In genomic region chr18:54769526-54770464, GRCh38 we compare ENCODE assay signal across 32 cellular contexts. TPM values are rescaled to one million over a fixed set of nuclear protein-coding genes. Genes with fewer than 3 reads are reported as not detected.
DNase-seq lines count a peak whose midpoint lies in the region; ATAC-seq, FAIRE-seq and TF ChIP-seq lines count a peak whose summit lies in the region.
"Had no signal": no experiment of that assay in that cellular context is flagged by ENCODE, and none has a peak within 500 bp of the region (broad histone marks: within the 10 kb centered on the region; RNA-seq: fewer than 3 reads in every experiment).

No MANE protein-coding gene starts in this region.

- CTCF ChIA-PET in IMR-90 (lab: Yijun Ruan, JAX): interaction anchor here (0.6 to 0.9 kb wide), 2 partner anchors 9 to 103 kb away, joined by 4 to 5 read pairs; no protein-coding TSS in a partner anchor
- CTCF ChIA-PET in activated CD4-positive, alpha-beta memory T cell treated with anti-CD3 and anti-CD28 coated beads, Interleukin-2, amount 10 ng/mL, durations not matched to agents 7 days and 5 days (lab: Charles Lee): no interaction called here
- CTCF ChIA-PET in activated CD8-positive, alpha-beta T cell treated with anti-CD3 and anti-CD28 coated beads, Interleukin-2, amount 10 ng/mL, durations not matched to agents 7 days and 5 days (lab: Charles Lee): no interaction called here

- H3K4me3 Mint-ChIP-seq in astrocyte (ENCODE audit: unreplicated experiment): no peak overlapping the region
- H3K4me3 Mint-ChIP-seq in activated CD4-positive, alpha-beta memory T cell treated with anti-CD3 and anti-CD28 coated beads, Interleukin-2, amount 10 ng/mL, durations not matched to agents 7 days and 5 days: no peak overlapping the region
- H3K4me3 Mint-ChIP-seq in activated CD8-positive, alpha-beta T cell treated with anti-CD3 and anti-CD28 coated beads, Interleukin-2, amount 10 ng/mL, durations not matched to agents 7 days and 5 days: no peak overlapping the region
- H3K4me3 Mint-ChIP-seq: activated CD4-positive, alpha-beta T cell treated with anti-CD3 and anti-CD28 coated beads, Interleukin-2, amount 10 ng/mL, durations not matched to agents 24 days and 14 days; activated T-cell treated with anti-CD3 and anti-CD28 coated beads, Interleukin-2, amount 50 U/mL, for 4 hours; CD8-positive, alpha-beta T cell; GM23338; HFFc6; neural crest cell; WTC11 had no signal

- H2AFZ ChIP-seq in ACC112 (ENCODE audit: low read length, unreplicated experiment) (no peak overlapping the region), IMR-90 (replicated peaks; ENCODE audit: low read length, poor library complexity) (no peak overlapping the region), astrocyte (ENCODE audit: low read depth, low read length) (no peak overlapping the region)
- H2AFZ ChIP-seq: GM23338 had no signal

- in situ Hi-C loops in IMR-90 (cut with MboI; ENCODE audit: low sequenced_read_pairs): no loop called here

- H3K9me3 ChIP-seq in IMR-90 (ENCODE audit: control insufficient read depth, insufficient read depth, low read length) (no peaks in the 10 kb centered on the region), astrocyte (ENCODE audit: insufficient read depth, low read depth, low read length) (no peaks in the 10 kb centered on the region)
- H3K9me3 ChIP-seq: body of pancreas, ovary, testis had no signal

- H2AK9ac ChIP-seq in IMR-90 (replicated peaks; ENCODE audit: low read depth, low read length, poor library complexity): no peak overlapping the region

- H3K4me2 ChIP-seq in IMR-90 (ENCODE audit: low read depth, low read length) (no peak overlapping the region), astrocyte (ENCODE audit: low read length) (no peak overlapping the region)
- H3K4me2 ChIP-seq: A549, GM23338 had no signal

- H3K4ac ChIP-seq in IMR-90 (ENCODE audit: low read depth, low read length): peak overlapping the region; percentile 54

- no peak overlapping the region for H2BK20ac ChIP-seq in IMR-90 (ENCODE audit: low read depth, low read length)

- H2BK5ac ChIP-seq in IMR-90 (ENCODE audit: low read depth, low read length, poor library complexity, severe bottlenecking): no peak overlapping the region

- peak overlapping the region; percentile 31 for H2AK5ac ChIP-seq in IMR-90 (ENCODE audit: low read depth, low read length)

- H3K9me1 ChIP-seq in IMR-90 (ENCODE audit: insufficient read depth, low read length): peaks cover 4% of the 10 kb centered on the region

- peak overlapping the region; percentile 36; the same call in 1 of the 2 replicates for H4K91ac ChIP-seq in IMR-90 (ENCODE audit: insufficient read depth, low read depth, low read length)

- WGBS in IMR-90 (ENCODE audit: extremely low coverage in 2 of 2, insufficient read length in 1 of 2), 2 experiments: no CpG with 5 or more reads among the region's 4 CpGs

- H3K18ac ChIP-seq in IMR-90 (ENCODE audit: low read depth, low read length): peak overlapping the region; percentile 86

- H3K27me3 Mint-ChIP-seq in astrocyte (ENCODE audit: low read depth, unreplicated experiment): no peaks in the 10 kb centered on the region
- H3K27me3 Mint-ChIP-seq in activated CD4-positive, alpha-beta memory T cell treated with anti-CD3 and anti-CD28 coated beads, Interleukin-2, amount 10 ng/mL, durations not matched to agents 7 days and 5 days: peaks cover 13% of the 10 kb centered on the region
- peaks cover 14% of the 10 kb centered on the region for H3K27me3 Mint-ChIP-seq in activated CD8-positive, alpha-beta T cell treated with anti-CD3 and anti-CD28 coated beads, Interleukin-2, amount 10 ng/mL, durations not matched to agents 7 days and 5 days (ENCODE audit: low read depth)

- peaks cover 8% of the 10 kb centered on the region for H3K4me1 Mint-ChIP-seq in astrocyte (ENCODE audit: low read depth, unreplicated experiment)
- H3K4me1 Mint-ChIP-seq in activated CD4-positive, alpha-beta memory T cell treated with anti-CD3 and anti-CD28 coated beads, Interleukin-2, amount 10 ng/mL, durations not matched to agents 7 days and 5 days: no peaks in the 10 kb centered on the region
- no peaks in the 10 kb centered on the region for H3K4me1 Mint-ChIP-seq in activated CD8-positive, alpha-beta T cell treated with anti-CD3 and anti-CD28 coated beads, Interleukin-2, amount 10 ng/mL, durations not matched to agents 7 days and 5 days (ENCODE audit: low read depth)

- H2BK120ac ChIP-seq in IMR-90 (ENCODE audit: low read depth, low read length): peak overlapping the region; percentile 66

- H3K4me1 ChIP-seq in ACC112 (ENCODE audit: control insufficient read depth, insufficient read depth, low read length, unreplicated experiment): peaks cover 36% of the 10 kb centered on the region
- peaks cover 10% of the 10 kb centered on the region for H3K4me1 ChIP-seq in IMR-90 (ENCODE audit: control insufficient read depth, insufficient read depth, low read length)
- peaks cover 10% of the 10 kb centered on the region for H3K4me1 ChIP-seq in astrocyte (ENCODE audit: insufficient read depth, low read length)
- H3K4me1 ChIP-seq: testis had no signal

- FAIRE-seq in astrocyte (lab: Jason Lieb, UNC): no peak
- FAIRE-seq: A549 had no signal

- no peak overlapping the region for H3K4me3 ChIP-seq in ACC112 (ENCODE audit: low read depth, low read length)
- H3K4me3 ChIP-seq in IMR-90 (ENCODE audit: insufficient read depth, low read depth, low read length): no peak overlapping the region
- H3K4me3 ChIP-seq in astrocyte (ENCODE audit: insufficient read depth, low read depth, low read length): no peak overlapping the region
- H3K4me3 ChIP-seq: A549, body of pancreas, GM23338, ovary, skin epidermis, testis had no signal

- no peak for TF ChIP-seq POLR2A in IMR-90 (IDR thresholded peaks at IDR 0.05; ENCODE audit: low read depth, low read length)

- H3K36me3 ChIP-seq in ACC112 (ENCODE audit: insufficient read depth, low read length) (no peaks in the 10 kb centered on the region), IMR-90 (ENCODE audit: control insufficient read depth, insufficient read depth, low read length) (no peaks in the 10 kb centered on the region), astrocyte (ENCODE audit: insufficient read depth, low read length) (no peaks in the 10 kb centered on the region)
- H3K36me3 ChIP-seq: ovary had no signal

- ATAC-seq in IMR-90 (ENCODE audit: low read depth) (peak; percentile 73), HG03280 (IDR thresholded peaks at IDR 0.05; ENCODE audit: unreplicated experiment) (no peak)
- ATAC-seq in activated CD8-positive, alpha-beta T cell treated with anti-CD3 and anti-CD28 coated beads, Interleukin-2, amount 10 ng/mL, durations not matched to agents 7 days and 5 days: no peak
- ATAC-seq: A549; activated T-cell treated with anti-CD3 and anti-CD28 coated beads, Interleukin-2, amount 50 U/mL, for 4 hours; body of pancreas; CD8-positive, alpha-beta T cell; GM23338; left lobe of liver; WTC11 had no signal

- H3K14ac ChIP-seq in IMR-90 (replicated peaks; ENCODE audit: low read depth, low read length): peak overlapping the region; percentile 26; the same call in 1 of the 2 replicates

- H4K20me1 ChIP-seq in IMR-90 (ENCODE audit: insufficient read depth, low read length) (no peaks in the 10 kb centered on the region), astrocyte (ENCODE audit: insufficient read depth, low read length) (no peaks in the 10 kb centered on the region)

- no peaks in the 10 kb centered on the region for H3K79me1 ChIP-seq in IMR-90 (ENCODE audit: low read depth in 1 of 2, low read length in 2 of 2)

- no peaks in the 10 kb centered on the region for H3K36me3 Mint-ChIP-seq in astrocyte (ENCODE audit: low read depth, unreplicated experiment)
- no peaks in the 10 kb centered on the region for H3K36me3 Mint-ChIP-seq in activated CD4-positive, alpha-beta memory T cell treated with anti-CD3 and anti-CD28 coated beads, Interleukin-2, amount 10 ng/mL, durations not matched to agents 7 days and 5 days (ENCODE audit: low read depth)
- H3K36me3 Mint-ChIP-seq in activated CD8-positive, alpha-beta T cell treated with anti-CD3 and anti-CD28 coated beads, Interleukin-2, amount 10 ng/mL, durations not matched to agents 7 days and 5 days (ENCODE audit: low read depth): no peaks in the 10 kb centered on the region
- H3K36me3 Mint-ChIP-seq: CD8-positive, alpha-beta T cell; WTC11 had no signal

- H2BK15ac ChIP-seq in IMR-90 (ENCODE audit: low read depth, low read length): peak overlapping the region; percentile 80; the same call in 1 of the 3 replicates

- no peaks in the 10 kb centered on the region for H3K27me3 ChIP-seq in ACC112 (ENCODE audit: insufficient read depth, low read length)
- no peaks in the 10 kb centered on the region for H3K27me3 ChIP-seq in IMR-90 (ENCODE audit: control insufficient read depth, insufficient read depth, low read length)
- no peaks in the 10 kb centered on the region for H3K27me3 ChIP-seq in astrocyte (ENCODE audit: insufficient read depth, low read length)
- H3K27me3 ChIP-seq: body of pancreas, ovary, testis had no signal

- H4K8ac ChIP-seq in IMR-90 (ENCODE audit: low read depth in 2 of 2, low read length in 2 of 2): peak overlapping the region; percentile 11 to 42; a peak in 2 of 4 replicates

- H3K56ac ChIP-seq in IMR-90 (ENCODE audit: extremely low read depth, insufficient read depth, low read length): no peak overlapping the region

- H3K79me2 ChIP-seq in ACC112 (ENCODE audit: control insufficient read depth, insufficient read depth, low read length, unreplicated experiment): no peaks in the 10 kb centered on the region
- H3K79me2 ChIP-seq in astrocyte (ENCODE audit: insufficient read depth, low read length): no peaks in the 10 kb centered on the region

- POLR2A ChIA-PET in IMR-90 (lab: Charles Lee; ENCODE audit: unreplicated experiment): interaction anchor here (0.7 kb wide), 1 partner anchor 533 kb away, joined by 3 read pairs; no protein-coding TSS in a partner anchor
- POLR2A ChIA-PET in activated CD4-positive, alpha-beta memory T cell treated with anti-CD3 and anti-CD28 coated beads, Interleukin-2, amount 10 ng/mL, durations not matched to agents 7 days and 5 days (lab: Charles Lee): no interaction called here
- POLR2A ChIA-PET in activated CD8-positive, alpha-beta T cell treated with anti-CD3 and anti-CD28 coated beads, Interleukin-2, amount 10 ng/mL, durations not matched to agents 7 days and 5 days (lab: Charles Lee): no interaction called here

- dilution Hi-C loops in IMR-90 (cut with HindIII; ENCODE audit: low sequenced_read_pairs, unreplicated experiment): no loop called here

- TF ChIP-seq CTCF in IMR-90 (conservative IDR thresholded peaks at IDR 0.05; ENCODE audit: low read depth, low read length) (no peak), astrocyte (IDR thresholded peaks at IDR 0.05; ENCODE audit: insufficient read depth, low read depth, low read length) (no peak)

- intact Hi-C loops in IMR-90 (cut with micrococcal nuclease): no loop called here

- DNase-seq in IMR-90 (peak; percentile 70), astrocyte (ENCODE audit: low read depth) (peak; percentile 33), iris pigment epithelial cell (ENCODE audit: low read depth) (peak; percentile 80), NCI-H510A treated with DMSO at 0.1 percent for 48 hours (lab: John Stamatoyannopoulos, UW) (no peak)
- DNase-seq in activated CD4-positive, alpha-beta memory T cell treated with anti-CD3 and anti-CD28 coated beads, Interleukin-2, amount 10 ng/mL, durations not matched to agents 7 days and 5 days: no peak
- DNase-seq in activated CD8-positive, alpha-beta T cell treated with anti-CD3 and anti-CD28 coated beads, Interleukin-2, amount 10 ng/mL, durations not matched to agents 7 days and 5 days: no peak
- DNase-seq: activated CD4-positive, alpha-beta T cell treated with anti-CD3 and anti-CD28 coated beads, Interleukin-2, amount 10 ng/mL, durations not matched to agents 24 days and 14 days; activated gamma-delta T cell treated with Interleukin-2 at 50 U/mL for 16 hours; activated T-cell treated with anti-CD3 and anti-CD28 coated beads, Interleukin-2, amount 50 U/mL, for 4 hours; body of pancreas; CD8-positive, alpha-beta T cell; cerebellar nuclear complex; HFFc6; KBM-7; mesendoderm; NCI-H1417 treated with DMSO at 0.1 percent for 48 hours; NCI-H2081; NCI-H226; ovary; retina; stimulated activated naive CD4-positive, alpha-beta T cell treated with Interleukin-2 at 50 U/mL for 16 hours; SW 1271; T-helper 9 cell; testis had no signal

- BruUV-seq in IMR-90 (replicated peaks; lab: Mats Ljungman, UMichigan): no TSS peak

- H4K5ac ChIP-seq in IMR-90 (ENCODE audit: low read depth, low read length): peak overlapping the region; percentile 94

- H3K23ac ChIP-seq in IMR-90 (ENCODE audit: low read depth, low read length): no peak overlapping the region

- H3K9ac ChIP-seq in IMR-90 (ENCODE audit: low read depth, low read length): no peak overlapping the region
- no peak overlapping the region for H3K9ac ChIP-seq in astrocyte (ENCODE audit: low read length)

- H3K27ac Mint-ChIP-seq in astrocyte (ENCODE audit: unreplicated experiment): no peak overlapping the region
- no peak overlapping the region for H3K27ac Mint-ChIP-seq in activated CD4-positive, alpha-beta memory T cell treated with anti-CD3 and anti-CD28 coated beads, Interleukin-2, amount 10 ng/mL, durations not matched to agents 7 days and 5 days
- H3K27ac Mint-ChIP-seq in activated CD8-positive, alpha-beta T cell treated with anti-CD3 and anti-CD28 coated beads, Interleukin-2, amount 10 ng/mL, durations not matched to agents 7 days and 5 days: no peak overlapping the region
- H3K27ac Mint-ChIP-seq: activated CD4-positive, alpha-beta T cell treated with anti-CD3 and anti-CD28 coated beads, Interleukin-2, amount 10 ng/mL, durations not matched to agents 24 days and 14 days; CD8-positive, alpha-beta T cell; GM23338; HFFc6; WTC11 had no signal

- no peaks in the 10 kb centered on the region for H3K9me3 Mint-ChIP-seq in astrocyte (ENCODE audit: unreplicated experiment)
- H3K9me3 Mint-ChIP-seq in activated CD4-positive, alpha-beta memory T cell treated with anti-CD3 and anti-CD28 coated beads, Interleukin-2, amount 10 ng/mL, durations not matched to agents 7 days and 5 days: no peaks in the 10 kb centered on the region
- no peaks in the 10 kb centered on the region for H3K9me3 Mint-ChIP-seq in activated CD8-positive, alpha-beta T cell treated with anti-CD3 and anti-CD28 coated beads, Interleukin-2, amount 10 ng/mL, durations not matched to agents 7 days and 5 days (ENCODE audit: insufficient read depth)
- H3K9me3 Mint-ChIP-seq: activated CD4-positive, alpha-beta T cell treated with anti-CD3 and anti-CD28 coated beads, Interleukin-2, amount 10 ng/mL, durations not matched to agents 24 days and 14 days; activated T-cell treated with anti-CD3 and anti-CD28 coated beads, Interleukin-2, amount 50 U/mL, for 4 hours; CD8-positive, alpha-beta T cell; GM23338; HFFc6; neural crest cell; WTC11 had no signal

- H3K27ac ChIP-seq in ACC112 (ENCODE audit: low read depth, low read length): peak overlapping the region; percentile 11
- peak overlapping the region; percentile 92; the same call in 1 of the 2 replicates for H3K27ac ChIP-seq in IMR-90 (ENCODE audit: insufficient read depth, low read length)
- H3K27ac ChIP-seq in astrocyte (ENCODE audit: low read depth, low read length): no peak overlapping the region
- H3K27ac ChIP-seq: body of pancreas, ovary, skin epidermis, testis had no signal

- TF ChIP-seq RAD21 in IMR-90 (IDR thresholded peaks at IDR 0.05; ENCODE audit: low read length): no peak

RNA-seq across cellular contexts. Expression of gene RAB27B, which starts 58.5 kb away (rescaled TPM):
- total RNA-seq in IMR-90 (2012; rRNA removed) (1.3 and 1.7 TPM in 2 replicates), astrocyte (0.91 and 1.1 TPM in 2 replicates)
- 0.06 and 0.24 TPM in 2 replicates for polyA plus RNA-seq in IMR-90 (2012; rRNA removed)
- 0.01 and 0.03 TPM in 2 replicates for polyA plus RNA-seq in IMR-90 (2012; cell fraction: cytosol; rRNA removed)
- 0.01 and 0.15 TPM in 2 replicates for polyA plus RNA-seq in IMR-90 (2012; cell fraction: nucleus; rRNA removed; ENCODE audit: low replicate concordance)
- 1 to 10 TPM; 5.0 to 5.2 TPM for total RNA-seq in activated CD4-positive, alpha-beta memory T cell treated with anti-CD3 and anti-CD28 coated beads, Interleukin-2, amount 10 ng/mL, durations not matched to agents 7 days and 5 days
- total RNA-seq in activated CD8-positive, alpha-beta T cell treated with anti-CD3 and anti-CD28 coated beads, Interleukin-2, amount 10 ng/mL, durations not matched to agents 7 days and 5 days: 1 to 10 TPM; 1.7 to 2.0 TPM

Comparison
In these comparisons a context has a peak if more than half of its experiments do, and no peak if none do; other contexts are left out.
1. DNase-seq: peak in IMR-90 (single experiment), astrocyte (single experiment) and iris pigment epithelial cell (single experiment); none in activated CD4-positive, alpha-beta memory T cell treated with anti-CD3 and anti-CD28 coated beads, Interleukin-2, amount 10 ng/mL, durations not matched to agents 7 days and 5 days (single experiment), NCI-H510A treated with DMSO at 0.1 percent for 48 hours (single experiment) and activated CD8-positive, alpha-beta T cell treated with anti-CD3 and anti-CD28 coated beads, Interleukin-2, amount 10 ng/mL, durations not matched to agents 7 days and 5 days (single experiment).